23 cellular contexts compared by ENCODE assay signal in the genomic region with DNA sequence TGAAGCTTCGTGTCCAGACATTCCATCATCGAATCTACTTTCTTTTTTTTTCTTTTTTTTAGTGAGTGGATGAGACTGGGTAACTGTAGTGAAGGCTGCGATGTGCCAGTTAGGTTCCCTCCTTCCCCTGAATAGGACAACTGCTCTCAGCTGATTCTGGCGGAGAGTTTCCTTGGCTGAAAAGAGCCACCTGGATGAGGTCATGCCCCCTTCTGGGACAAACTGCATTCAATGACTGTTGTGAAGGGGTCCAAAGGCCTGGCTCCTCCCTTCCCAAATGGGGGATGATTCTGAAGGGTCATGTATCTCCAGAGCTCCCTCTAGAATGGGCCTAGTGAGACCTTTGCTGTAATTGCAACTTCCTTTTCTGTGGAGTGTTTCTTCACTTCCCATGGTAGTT.
A peak's percentile ranks its signal among the peaks of the same experiment; 100 is the strongest.
DNase-seq lines count a peak whose midpoint lies in the region; ATAC-seq and TF ChIP-seq lines count a peak whose summit lies in the region.
"Had no signal": no experiment of that assay in that cellular context is flagged by ENCODE, and none has a peak within 500 bp of the region (broad histone marks: within the 10 kb centered on the region; RNA-seq: fewer than 3 reads in every experiment).

No MANE protein-coding gene starts in this region.

- H2BK120ac ChIP-seq in IMR-90 (ENCODE audit: low read depth, low read length) (peak overlapping the region; percentile 3; the same call in 1 of the 2 replicates), neuronal stem cell (ENCODE audit: low read depth, low read length) (no peak overlapping the region)

- no peaks in the 10 kb centered on the region for H3K9me2 ChIP-seq in SK-N-SH

- TF ChIP-seq RAD21 in IMR-90 (IDR thresholded peaks at IDR 0.05; ENCODE audit: low read length): no peak
- no peak for TF ChIP-seq RAD21 in SK-N-SH (IDR thresholded peaks at IDR 0.05; ENCODE audit: low read length)

- peaks cover 40% of the 10 kb centered on the region for H3F3A ChIP-seq in SK-N-SH (replicated peaks; ENCODE audit: insufficient read depth)

- H3K4me1 Mint-ChIP-seq in chondrocyte (ENCODE audit: low read depth): peaks cover 71% of the 10 kb centered on the region

- H3K36me3 ChIP-seq in IMR-90 (ENCODE audit: control insufficient read depth, insufficient read depth, low read length): no peaks in the 10 kb centered on the region
- no peaks in the 10 kb centered on the region for H3K36me3 ChIP-seq in neuronal stem cell (replicated peaks in 1 of 2; ENCODE audit: control insufficient read depth in 2 of 2, insufficient read depth in 2 of 2, low read length in 2 of 2)
- no peaks in the 10 kb centered on the region for H3K36me3 ChIP-seq in SK-N-SH (replicated peaks in 1 of 2; ENCODE audit: control insufficient read depth in 1 of 2, insufficient read depth in 2 of 2, low read length in 1 of 2)
- H3K36me3 ChIP-seq: BLaER1 had no signal

- H3K4me3 ChIP-seq in IMR-90 (ENCODE audit: insufficient read depth, low read depth, low read length) (no peak overlapping the region), neuronal stem cell (ENCODE audit: low read length in 2 of 2) (no peak overlapping the region), SK-N-SH (ENCODE audit: low read depth in 2 of 2, low read length in 1 of 2) (no peak overlapping the region)
- H3K4me3 ChIP-seq: BLaER1, GM12878, GM23248, K562, PC-9 had no signal

- H4K91ac ChIP-seq in IMR-90 (ENCODE audit: insufficient read depth, low read depth, low read length) (no peak overlapping the region), neuronal stem cell (ENCODE audit: low read depth, low read length, poor library complexity) (no peak overlapping the region)

- no peak overlapping the region for H3K23ac ChIP-seq in IMR-90 (ENCODE audit: low read depth, low read length)
- no peak overlapping the region for H3K23ac ChIP-seq in neuronal stem cell (ENCODE audit: low read depth, low read length, poor library complexity)

- H2BK20ac ChIP-seq in IMR-90 (ENCODE audit: low read depth, low read length): no peak overlapping the region

- no peak overlapping the region for H3K56ac ChIP-seq in IMR-90 (ENCODE audit: extremely low read depth, insufficient read depth, low read length)

- H3K79me1 ChIP-seq in IMR-90 (ENCODE audit: low read depth in 1 of 2, low read length in 2 of 2) (no peaks in the 10 kb centered on the region), neuronal stem cell (ENCODE audit: low read depth, low read length) (no peaks in the 10 kb centered on the region)

- H2BK15ac ChIP-seq in IMR-90 (ENCODE audit: low read depth, low read length): no peak overlapping the region; the same call in 2 of the 3 replicates
- no peak overlapping the region for H2BK15ac ChIP-seq in neuronal stem cell (ENCODE audit: low read length)

- POLR2A ChIA-PET in IMR-90 (lab: Charles Lee; ENCODE audit: unreplicated experiment) (no interaction called here), SK-N-SH (lab: Yijun Ruan, JAX) (no interaction called here)

- dilution Hi-C loops in IMR-90 (cut with HindIII; ENCODE audit: low sequenced_read_pairs, unreplicated experiment): no loop called here

- no TSS peak for BruUV-seq in IMR-90 (replicated peaks; lab: Mats Ljungman, UMichigan)

- H3K27ac ChIP-seq in IMR-90 (ENCODE audit: insufficient read depth, low read length): no peak overlapping the region
- no peak overlapping the region for H3K27ac ChIP-seq in neuronal stem cell (replicated peaks; ENCODE audit: low read length)
- peak overlapping the region in 1 of 2 experiments; percentile 75; a peak in 2 of 4 replicates for H3K27ac ChIP-seq in SK-N-SH (ENCODE audit: low read depth in 2 of 2, low read length in 1 of 2)
- H3K27ac ChIP-seq: BLaER1, GM23248, PC-9 had no signal

- ATAC-seq in IMR-90 (ENCODE audit: low read depth) (no peak), HG02798 (IDR thresholded peaks at IDR 0.05; ENCODE audit: poor library complexity, unreplicated experiment) (no peak)
- ATAC-seq: GM12878, K562 had no signal

- H3K36me3 Mint-ChIP-seq in chondrocyte (ENCODE audit: low read depth): peaks cover 4% of the 10 kb centered on the region

- CTCF ChIA-PET in IMR-90 (lab: Yijun Ruan, JAX): interaction anchor here (0.6 kb wide), 1 partner anchor 37 kb away, joined by 10 read pairs; no protein-coding TSS in a partner anchor
- CTCF ChIA-PET in SK-N-SH (lab: Yijun Ruan, JAX): no interaction called here

- no peak overlapping the region for H3K4ac ChIP-seq in IMR-90 (ENCODE audit: low read depth, low read length)
- no peak overlapping the region for H3K4ac ChIP-seq in neuronal stem cell (ENCODE audit: low read length)

- H3K9me3 Mint-ChIP-seq in chondrocyte (ENCODE audit: low read depth): peaks cover 6% of the 10 kb centered on the region

- no peaks in the 10 kb centered on the region for H3K27me3 Mint-ChIP-seq in chondrocyte (ENCODE audit: low read depth)
- H3K27me3 Mint-ChIP-seq: CD4-positive, alpha-beta T cell had no signal

- H3K9me3 ChIP-seq in IMR-90 (ENCODE audit: control insufficient read depth, insufficient read depth, low read length): no peaks in the 10 kb centered on the region
- H3K9me3 ChIP-seq in neuronal stem cell (replicated peaks in 1 of 2; ENCODE audit: control insufficient read depth in 2 of 2, insufficient read depth in 1 of 2, low read depth in 1 of 2, low read length in 2 of 2): no peaks in the 10 kb centered on the region
- no peaks in the 10 kb centered on the region for H3K9me3 ChIP-seq in SK-N-SH
- H3K9me3 ChIP-seq: BLaER1, Caco-2 had no signal

- H2AK5ac ChIP-seq in IMR-90 (ENCODE audit: low read depth, low read length) (0 out of 2 replicates have a peak overlapping the region, but pooled peaks have one; percentile 36), neuronal stem cell (ENCODE audit: low read depth, low read length) (no peak overlapping the region)

- H2BK5ac ChIP-seq in IMR-90 (ENCODE audit: low read depth, low read length, poor library complexity, severe bottlenecking): no peak overlapping the region
- H2BK5ac ChIP-seq in neuronal stem cell (ENCODE audit: low read length): no peak overlapping the region

- TF ChIP-seq EP300 in SK-N-SH (IDR thresholded peaks at IDR 0.05; ENCODE audit: borderline replicate concordance in 1 of 2, low read depth in 1 of 2, low read length in 1 of 2): no peak

- H3K27me3 ChIP-seq in IMR-90 (ENCODE audit: control insufficient read depth, insufficient read depth, low read length) (no peaks in the 10 kb centered on the region), neuronal stem cell (ENCODE audit: control insufficient read depth in 3 of 3, insufficient read depth in 3 of 3, low read depth in 1 of 3, low read length in 3 of 3) (no peaks in the 10 kb centered on the region), SK-N-SH (ENCODE audit: insufficient read depth) (no peaks in the 10 kb centered on the region)
- H3K27me3 ChIP-seq: BLaER1 had no signal

- H3K4me1 ChIP-seq in IMR-90 (ENCODE audit: control insufficient read depth, insufficient read depth, low read length) (peaks cover 8% of the 10 kb centered on the region), neuronal stem cell (ENCODE audit: control insufficient read depth in 2 of 2, insufficient read depth in 1 of 2, low read depth in 1 of 2, low read length in 2 of 2) (peaks cover 0 to 4% of the 10 kb centered on the region in 2 donors), SK-N-SH (ENCODE audit: control insufficient read depth in 1 of 2, insufficient read depth in 2 of 2, low read depth in 1 of 2, low read length in 1 of 2) (peaks cover 0 to 4% of the 10 kb centered on the region in 2 experiments; a peak in 1 of 4 replicates)
- H3K4me1 ChIP-seq: BLaER1, Caco-2 had no signal

- no CpG with 5 or more reads among the region's 4 CpGs for WGBS in IMR-90 (ENCODE audit: extremely low coverage in 2 of 2, insufficient read length in 1 of 2), 2 experiments
- no CpG with 5 or more reads among the region's 4 CpGs for WGBS in neuronal stem cell (ENCODE audit: extremely low coverage in 2 of 2, insufficient read length in 2 of 2, insufficient replicate concordance in 1 of 2), 2 donors
- 37% methylated on average over 4 of the region's 4 CpGs for WGBS in SK-N-SH (ENCODE audit: low lambda C conversion rate)

- H4K20me1 ChIP-seq in IMR-90 (ENCODE audit: insufficient read depth, low read length) (no peaks in the 10 kb centered on the region), SK-N-SH (ENCODE audit: insufficient read depth) (no peaks in the 10 kb centered on the region)
- H4K20me1 ChIP-seq: BLaER1 had no signal

- H3K4me2 ChIP-seq in IMR-90 (ENCODE audit: low read depth, low read length): no peak overlapping the region
- H3K4me2 ChIP-seq in neuronal stem cell (ENCODE audit: insufficient read depth, low read length, poor library complexity, severe bottlenecking): no peak overlapping the region
- H3K4me2 ChIP-seq in SK-N-SH: no peak overlapping the region
- H3K4me2 ChIP-seq: BLaER1, PC-9 had no signal

- no peak overlapping the region; the same call in 1 of the 2 replicates for H3K18ac ChIP-seq in IMR-90 (ENCODE audit: low read depth, low read length)
- no peak overlapping the region for H3K18ac ChIP-seq in neuronal stem cell (ENCODE audit: low read length)

- no peak overlapping the region for H3K4me3 Mint-ChIP-seq in chondrocyte (ENCODE audit: unreplicated experiment)
- H3K4me3 Mint-ChIP-seq: CD4-positive, alpha-beta T cell had no signal

- H2AFZ ChIP-seq in IMR-90 (replicated peaks; ENCODE audit: low read length, poor library complexity): no peak overlapping the region
- peak overlapping the region; percentile 5 for H2AFZ ChIP-seq in neuronal stem cell (ENCODE audit: low read length)
- no peak overlapping the region for H2AFZ ChIP-seq in SK-N-SH (ENCODE audit: low read depth)
- H2AFZ ChIP-seq: GM23248, PC-9 had no signal

- no peak overlapping the region for H4K5ac ChIP-seq in IMR-90 (ENCODE audit: low read depth, low read length)

- no peak for DNase-seq in IMR-90
- DNase-seq in chondrocyte (ENCODE audit: low spot score): no peak
- peak; percentile 21 for DNase-seq in iPS-NIHi11 (ENCODE audit: low spot score)
- peak; percentile 11 for DNase-seq in neuronal stem cell (ENCODE audit: low spot score)
- no peak for DNase-seq in activated CD4-positive, alpha-beta T cell treated with anti-CD3 and anti-CD28 coated beads for 4 hours
- DNase-seq in SK-N-SH: no peak
- no peak for DNase-seq in RPMI8226
- DNase-seq: Caco-2; CD4-positive, alpha-beta T cell; DMS 273 treated with DMSO at 0.1 percent for 48 hours; DMS79 treated with DMSO at 0.1 percent for 48 hours; GM23248; MM.1S; NCI-H1092; NCI-H1436 treated with DMSO at 0.1 percent for 48 hours; NCI-H1930; NCI-H510A; NCI-H748 treated with DMSO at 0.1 percent for 48 hours; PC-9 had no signal

- in situ Hi-C loops in IMR-90 (cut with MboI; ENCODE audit: low sequenced_read_pairs): no loop called here

- TF ChIP-seq POLR2A in IMR-90 (IDR thresholded peaks at IDR 0.05; ENCODE audit: low read depth, low read length): no peak

- no peak overlapping the region for H3K9ac ChIP-seq in IMR-90 (ENCODE audit: low read depth, low read length)
- no peak overlapping the region for H3K9ac ChIP-seq in neuronal stem cell (ENCODE audit: low read depth, low read length, poor library complexity)
- no peak overlapping the region for H3K9ac ChIP-seq in SK-N-SH
- H3K9ac ChIP-seq: BLaER1, GM23248 had no signal

- peak overlapping the region; percentile 5 for H3K27ac Mint-ChIP-seq in chondrocyte (ENCODE audit: unreplicated experiment)
- H3K27ac Mint-ChIP-seq: CD4-positive, alpha-beta T cell had no signal

- peaks cover 2% of the 10 kb centered on the region for H3K9me1 ChIP-seq in IMR-90 (ENCODE audit: insufficient read depth, low read length)

- no peak overlapping the region for H2AK9ac ChIP-seq in IMR-90 (replicated peaks; ENCODE audit: low read depth, low read length, poor library complexity)

- H4K8ac ChIP-seq in IMR-90 (ENCODE audit: low read depth in 2 of 2, low read length in 2 of 2): no peak overlapping the region
- no peak overlapping the region for H4K8ac ChIP-seq in neuronal stem cell (ENCODE audit: low read depth, low read length)

- intact Hi-C loops in IMR-90 (cut with micrococcal nuclease): loop anchor here (5.0 to 10.0 kb wide), 3 partner anchors 183 to 307 kb away; partner anchors contain the start of genes CSNK1A1L and POSTN

- no peaks in the 10 kb centered on the region for H3K79me2 ChIP-seq in SK-N-SH (ENCODE audit: insufficient read depth)

- no peak overlapping the region for H2BK12ac ChIP-seq in neuronal stem cell (ENCODE audit: low read length)

- TF ChIP-seq CTCF in IMR-90 (conservative IDR thresholded peaks at IDR 0.05; ENCODE audit: low read depth, low read length) (no peak), chondrocyte (IDR thresholded peaks at IDR 0.05) (no peak), SK-N-SH (IDR thresholded peaks at IDR 0.05) (no peak)

- H3K14ac ChIP-seq in IMR-90 (replicated peaks; ENCODE audit: low read depth, low read length): no peak overlapping the region
- H3K14ac ChIP-seq in neuronal stem cell (ENCODE audit: low read length): no peak overlapping the region

Comparison
In these comparisons a context has a peak if more than half of its experiments do, and no peak if none do; other contexts are left out.
1. DNase-seq: peak in iPS-NIHi11 (single experiment) and neuronal stem cell (single experiment); none in IMR-90 (single experiment), chondrocyte (single experiment), activated CD4-positive, alpha-beta T cell treated with anti-CD3 and anti-CD28 coated beads for 4 hours (0 of 2), SK-N-SH (single experiment) and RPMI8226 (single experiment).